ENCODE assay signal across 1 cellular context in the genomic region with DNA sequence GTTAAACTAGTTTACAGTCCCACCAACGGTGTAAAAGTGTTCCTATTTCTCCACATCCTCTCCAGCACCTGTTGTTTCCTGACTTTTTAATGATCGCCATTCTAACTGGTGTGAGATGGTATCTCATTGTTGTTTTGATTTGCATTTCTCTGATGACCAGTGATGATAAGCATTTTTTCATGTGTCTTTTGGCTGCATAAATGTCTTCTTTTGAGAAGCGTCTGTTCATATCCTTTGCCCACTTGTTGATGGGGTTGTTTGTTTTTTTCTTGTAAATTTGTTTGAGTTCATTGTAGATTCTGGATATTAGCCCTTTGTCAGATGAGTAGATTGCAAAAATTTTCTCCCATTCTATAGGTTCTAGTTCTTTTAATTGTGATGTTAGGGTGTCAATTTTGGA.
TF ChIP-seq lines count a peak whose summit lies in the region.

No MANE protein-coding gene starts in this region.

TF ChIP-seq in HepG2, 621 proteins besides CTCF, POLR2A, EP300 and RAD21 (continued from another document):
- TF ChIP-seq ATM (IDR thresholded peaks at IDR 0.05; ENCODE audit: borderline replicate concordance) = 0 out of 2 replicates have a peak, but pooled peaks have one; percentile 42
